ENCODE assay signal across 9 cellular contexts in the genomic region with DNA sequence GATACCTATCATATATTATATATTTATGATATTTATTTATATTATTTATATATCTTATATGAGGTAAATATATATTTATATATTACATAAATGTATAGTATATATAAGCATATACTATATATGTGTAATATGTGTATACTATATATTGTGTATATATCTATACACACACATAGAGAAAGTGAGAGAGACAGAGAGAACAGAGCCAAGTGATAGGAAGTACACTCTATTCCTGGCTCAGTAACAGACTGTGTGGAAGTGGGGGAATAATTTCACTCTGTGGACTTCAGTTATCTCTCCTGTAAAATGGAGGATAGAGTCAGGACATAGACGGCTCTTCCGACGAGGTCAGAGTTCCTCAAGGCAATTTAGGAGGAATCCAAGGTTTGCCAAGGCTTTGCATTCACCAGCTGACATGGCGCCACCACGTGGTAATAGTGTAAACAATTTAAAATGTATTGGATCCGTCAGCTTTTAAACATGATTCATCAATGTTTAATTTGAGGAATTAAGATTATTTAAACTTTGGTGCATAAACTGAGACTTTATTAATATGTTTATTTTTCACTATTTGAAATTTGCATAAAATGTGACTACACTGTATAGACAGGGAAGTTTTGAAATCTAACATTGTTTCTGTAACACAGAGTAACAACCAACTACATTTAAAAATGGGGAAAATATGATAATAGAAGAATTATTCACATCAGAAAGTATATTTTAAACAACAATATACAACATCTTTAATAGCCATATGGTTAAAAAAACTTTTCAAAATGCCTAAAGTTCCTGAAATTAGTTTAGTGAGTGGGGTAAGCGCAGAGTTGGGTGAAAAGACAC.
DNase-seq lines count a peak whose midpoint lies in the region; ATAC-seq lines count a peak whose summit lies in the region.
"Had no signal": no experiment of that assay in that cellular context is flagged by ENCODE, and none has a peak within 500 bp of the region (broad histone marks: within the 10 kb centered on the region; RNA-seq: fewer than 3 reads in every experiment).

No MANE protein-coding gene starts in this region.

- H3K9me3 Mint-ChIP-seq in activated naive CD4-positive, alpha-beta T cell treated with anti-CD3 and anti-CD28 coated beads for 36 hours, result no peaks in the 10 kb centered on the region
- H3K9me3 Mint-ChIP-seq: T-helper 1 cell treated with Interleukin-12 subunit alpha and Interleukin-12 subunit beta and Interleukin-4 antibody, amounts not matched to agents 30 μg/mL and 1 μg/mL, for 36 hours had no signal

- no peaks in the 10 kb centered on the region for H3K36me3 ChIP-seq in H7 (replicated peaks; ENCODE audit: control insufficient read depth, insufficient read depth, low read length)

- DNase-seq in CD1c-positive myeloid dendritic cell (ENCODE audit: extremely low spot score) (peak; percentile 74), OCI-M1 (lab: John Stamatoyannopoulos, UW) (peak; percentile 89), right cardiac atrium (peak; percentile 25 to 65 (median 39)), H7 (no peak)
- peak; percentile 63 for DNase-seq in activated naive CD4-positive, alpha-beta T cell treated with anti-CD3 and anti-CD28 coated beads for 36 hours
- peak; percentile 31 for DNase-seq in stimulated activated CD4-positive, alpha-beta T cell treated with anti-CD3 and anti-CD28 coated beads, Interleukin-12 subunit alpha, Interleukin-12 subunit beta, amount 100 ng/mL, for 4 hours

- intact Hi-C loops in activated naive CD4-positive, alpha-beta T cell treated with anti-CD3 and anti-CD28 coated beads for 36 hours (cut with micrococcal nuclease), result loop anchor here (1.0 to 5.0 kb wide), 5 partner anchors 43 to 437 kb away; no protein-coding TSS in a partner anchor
- intact Hi-C loops in right cardiac atrium (cut with DNase I), result no loop called here

- ATAC-seq in GM18519 (IDR thresholded peaks at IDR 0.05; ENCODE audit: low FRiP score, unreplicated experiment), result peak; percentile 60
- ATAC-seq in HG03378 (IDR thresholded peaks at IDR 0.05; ENCODE audit: unreplicated experiment), result peak; percentile 62
- peak in 1 of 2 donors; percentile 23 for ATAC-seq in right cardiac atrium

- CTCF ChIA-PET in activated naive CD4-positive, alpha-beta T cell treated with anti-CD3 and anti-CD28 coated beads for 36 hours (lab: Charles Lee), result interaction anchor here (0.5 to 1.0 kb wide), 6 partner anchors 10 to 464 kb away, joined by 3 to 5 read pairs (median 3); no protein-coding TSS in a partner anchor

- H3K27me3 Mint-ChIP-seq in activated naive CD4-positive, alpha-beta T cell treated with anti-CD3 and anti-CD28 coated beads for 36 hours (ENCODE audit: low read depth), result peaks cover 3% of the 10 kb centered on the region

- H3K27ac ChIP-seq in right cardiac atrium (ENCODE audit: low read length), result no peak overlapping the region

- H3K4me3 ChIP-seq in right cardiac atrium (ENCODE audit: low read length) (no peak overlapping the region), H7 (ENCODE audit: insufficient read depth, low read depth, low read length) (no peak overlapping the region)

- H3K4me1 ChIP-seq in right cardiac atrium (ENCODE audit: control insufficient read depth, insufficient read depth, low read length), result no peaks in the 10 kb centered on the region

- H3K9me3 ChIP-seq in right cardiac atrium (ENCODE audit: control insufficient read depth, low read length), result no peaks in the 10 kb centered on the region

- H3K4me1 Mint-ChIP-seq in activated naive CD4-positive, alpha-beta T cell treated with anti-CD3 and anti-CD28 coated beads for 36 hours (ENCODE audit: low read depth), result peaks cover 2% of the 10 kb centered on the region

- H3K27me3 ChIP-seq in right cardiac atrium (ENCODE audit: control insufficient read depth, insufficient read depth) (no peaks in the 10 kb centered on the region), H7 (ENCODE audit: control insufficient read depth, insufficient read depth, low read length) (no peaks in the 10 kb centered on the region)

- H3K36me3 Mint-ChIP-seq in activated naive CD4-positive, alpha-beta T cell treated with anti-CD3 and anti-CD28 coated beads for 36 hours (ENCODE audit: low read depth), result no peaks in the 10 kb centered on the region

- H3K27ac Mint-ChIP-seq in activated naive CD4-positive, alpha-beta T cell treated with anti-CD3 and anti-CD28 coated beads for 36 hours, result no peak overlapping the region
- H3K27ac Mint-ChIP-seq: T-helper 1 cell treated with Interleukin-12 subunit alpha and Interleukin-12 subunit beta and Interleukin-4 antibody, amounts not matched to agents 30 μg/mL and 1 μg/mL, for 36 hours had no signal

- WGBS in right cardiac atrium, result 17% methylated on average over 7 of the region's 7 CpGs

- no peak overlapping the region for H3K4me3 Mint-ChIP-seq in activated naive CD4-positive, alpha-beta T cell treated with anti-CD3 and anti-CD28 coated beads for 36 hours
- H3K4me3 Mint-ChIP-seq: T-helper 1 cell treated with Interleukin-12 subunit alpha and Interleukin-12 subunit beta and Interleukin-4 antibody, amounts not matched to agents 30 μg/mL and 1 μg/mL, for 36 hours had no signal
